Comparison of ENCODE assay signal across 12 cellular contexts in the genomic region with DNA sequence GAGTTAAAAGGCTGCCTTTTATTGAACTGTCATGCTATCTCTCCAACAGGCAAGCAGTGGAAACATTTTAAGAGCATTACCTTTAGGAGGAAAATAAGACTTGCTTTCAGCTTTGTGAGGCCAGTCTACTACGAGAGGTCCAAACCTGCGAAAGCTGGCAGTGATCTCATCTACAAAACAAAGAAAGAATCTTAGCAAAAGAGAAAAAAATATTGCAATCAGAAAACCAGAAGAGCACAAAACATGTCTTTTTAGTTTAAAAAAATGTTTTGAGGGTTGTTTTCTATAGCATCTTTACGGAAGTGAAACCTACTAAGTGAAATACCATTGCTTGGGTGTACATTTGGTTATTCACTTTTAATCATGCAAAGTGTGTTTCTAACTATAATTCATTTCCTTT.
A peak's percentile ranks its signal among the peaks of the same experiment; 100 is the strongest.
DNase-seq lines count a peak whose midpoint lies in the region; ATAC-seq and TF ChIP-seq lines count a peak whose summit lies in the region.
"Had no signal": no experiment of that assay in that cellular context is flagged by ENCODE, and none has a peak within 500 bp of the region (broad histone marks: within the 10 kb centered on the region; RNA-seq: fewer than 3 reads in every experiment).

No MANE protein-coding gene starts in this region.

- no peak overlapping the region for H3K27ac Mint-ChIP-seq in activated T-helper 2 cell treated with anti-CD3 and anti-CD28 coated beads, Interferon-gamma antibody, Interleukin-2, Interleukin-4, amounts not matched to agents 10 μg/mL and 5 μg/mL and 100 μg/mL, durations not matched to agents 14 hours and 24 hours and 36 hours
- H3K27ac Mint-ChIP-seq: H9 had no signal

- peaks cover 30 to 55% of the 10 kb centered on the region in 2 donors for H3K4me1 ChIP-seq in adrenal gland (replicated peaks in 1 of 2)
- no peaks in the 10 kb centered on the region for H3K4me1 ChIP-seq in breast epithelium

- H3K27ac ChIP-seq in adrenal gland (peak overlapping the region in 4 of 5 donors; percentile 40 to 75 (median 56)), breast epithelium (no peak overlapping the region)

- no peak for DNase-seq in adrenal gland
- no peak for DNase-seq in HPDE6-E6E7 (ENCODE audit: extremely low spot score)
- DNase-seq in breast epithelium (ENCODE audit: low spot score in 2 of 2): no peak
- no peak for DNase-seq in activated effector memory CD4-positive, alpha-beta T cell treated with Interleukin-2 at 50 U/mL for 16 hours
- no peak for DNase-seq in activated T-helper 2 cell treated with anti-CD3 and anti-CD28 coated beads, Interferon-gamma antibody, Interleukin-2, Interleukin-4, amounts not matched to agents 10 μg/mL and 5 μg/mL and 100 μg/mL, durations not matched to agents 14 hours and 24 hours and 36 hours (ENCODE audit: low spot score)
- DNase-seq: CD8-positive, alpha-beta memory T cell; H9; NCI-H1105; SHP77 treated with DMSO at 0.1 percent for 48 hours had no signal

- ATAC-seq in GM18502 (IDR thresholded peaks at IDR 0.05; ENCODE audit: poor library complexity, unreplicated experiment) (peak; percentile 67), GM21515 (IDR thresholded peaks at IDR 0.05; ENCODE audit: unreplicated experiment) (peak; percentile 61), HG03196 (IDR thresholded peaks at IDR 0.05; ENCODE audit: unreplicated experiment) (peak; percentile 57)

- no peak overlapping the region for H3K4me3 Mint-ChIP-seq in activated T-helper 2 cell treated with anti-CD3 and anti-CD28 coated beads, Interferon-gamma antibody, Interleukin-2, Interleukin-4, amounts not matched to agents 10 μg/mL and 5 μg/mL and 100 μg/mL, durations not matched to agents 14 hours and 24 hours and 36 hours (ENCODE audit: low read depth)
- H3K4me3 Mint-ChIP-seq: CD8-positive, alpha-beta memory T cell; H9 had no signal

- H3K36me3 ChIP-seq in adrenal gland (replicated peaks in 1 of 2) (no peaks in the 10 kb centered on the region), breast epithelium (no peaks in the 10 kb centered on the region)

- no peak for TF ChIP-seq CTCF in adrenal gland (IDR thresholded peaks at IDR 0.05)
- TF ChIP-seq CTCF in breast epithelium (IDR thresholded peaks at IDR 0.05): no peak

- WGBS in adrenal gland, 4 donors: 59 to 74% (median 69%) methylated on average over 3 of the region's 3 CpGs

- no peaks in the 10 kb centered on the region for H3K4me1 Mint-ChIP-seq in activated T-helper 2 cell treated with anti-CD3 and anti-CD28 coated beads, Interferon-gamma antibody, Interleukin-2, Interleukin-4, amounts not matched to agents 10 μg/mL and 5 μg/mL and 100 μg/mL, durations not matched to agents 14 hours and 24 hours and 36 hours (ENCODE audit: low read depth)

- TF ChIP-seq POLR2A in adrenal gland (IDR thresholded peaks at IDR 0.05) (no peak), breast epithelium (IDR thresholded peaks at IDR 0.05) (no peak)

- intact Hi-C loops in adrenal gland (cut with DNase I): no loop called here
- intact Hi-C loops in breast epithelium (cut with DNase I; ENCODE audit: low total_unique reads): no loop called here
- intact Hi-C loops in activated T-helper 2 cell treated with anti-CD3 and anti-CD28 coated beads, Interferon-gamma antibody, Interleukin-2, Interleukin-4, amounts not matched to agents 10 μg/mL and 5 μg/mL and 100 μg/mL, durations not matched to agents 14 hours and 24 hours and 36 hours (cut with micrococcal nuclease): no loop called here

- H3K27me3 ChIP-seq in adrenal gland: no peaks in the 10 kb centered on the region
- no peaks in the 10 kb centered on the region for H3K27me3 ChIP-seq in breast epithelium

- H3K9me3 ChIP-seq in adrenal gland (replicated peaks in 1 of 3) (no peaks in the 10 kb centered on the region), breast epithelium (no peaks in the 10 kb centered on the region)

- peaks cover 4% of the 10 kb centered on the region for H3K9me3 Mint-ChIP-seq in activated T-helper 2 cell treated with anti-CD3 and anti-CD28 coated beads, Interferon-gamma antibody, Interleukin-2, Interleukin-4, amounts not matched to agents 10 μg/mL and 5 μg/mL and 100 μg/mL, durations not matched to agents 14 hours and 24 hours and 36 hours

- peak overlapping the region in 1 of 4 donors; percentile 1 for H3K4me3 ChIP-seq in adrenal gland
- no peak overlapping the region for H3K4me3 ChIP-seq in breast epithelium

- peaks cover 4% of the 10 kb centered on the region for H3K36me3 Mint-ChIP-seq in activated T-helper 2 cell treated with anti-CD3 and anti-CD28 coated beads, Interferon-gamma antibody, Interleukin-2, Interleukin-4, amounts not matched to agents 10 μg/mL and 5 μg/mL and 100 μg/mL, durations not matched to agents 14 hours and 24 hours and 36 hours (ENCODE audit: low read depth)

- no peaks in the 10 kb centered on the region for H3K27me3 Mint-ChIP-seq in activated T-helper 2 cell treated with anti-CD3 and anti-CD28 coated beads, Interferon-gamma antibody, Interleukin-2, Interleukin-4, amounts not matched to agents 10 μg/mL and 5 μg/mL and 100 μg/mL, durations not matched to agents 14 hours and 24 hours and 36 hours (ENCODE audit: low read depth)

Comparison
In these comparisons a context has a peak if more than half of its experiments do, and no peak if none do; other contexts are left out.
1. H3K27ac ChIP-seq: peak in adrenal gland (4 of 5); none in breast epithelium (0 of 2).
2. Peak in every context shown above with its lines, with median percentiles within 50 percentile points of each other: ATAC-seq.